ENCODE assay signal across 8 cellular contexts in the genomic region with DNA sequence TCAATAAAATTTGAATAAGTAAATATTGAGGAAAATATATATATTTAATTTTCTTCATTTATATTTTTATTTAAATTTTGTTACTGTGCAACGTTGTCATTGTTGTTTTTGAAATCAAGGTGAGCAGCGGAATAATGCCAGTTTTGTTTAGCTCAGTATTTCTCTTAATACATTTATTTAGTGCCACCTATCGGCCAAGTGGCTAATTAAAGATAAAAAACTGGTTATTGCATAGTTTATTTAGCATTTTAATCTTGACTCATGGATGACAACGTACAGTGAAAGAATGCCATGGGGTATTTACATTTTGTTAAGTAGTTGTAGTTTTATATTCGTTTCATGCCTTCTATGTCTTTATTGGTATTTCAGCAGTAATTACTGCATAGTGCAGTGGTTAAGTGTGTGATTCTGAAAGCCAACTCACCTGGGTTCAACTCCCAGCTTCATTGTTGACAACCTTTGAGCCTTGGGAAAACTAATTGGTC.
A peak's percentile ranks its signal among the peaks of the same experiment; 100 is the strongest.
DNase-seq lines count a peak whose midpoint lies in the region; ATAC-seq, FAIRE-seq and TF ChIP-seq lines count a peak whose summit lies in the region.

No MANE protein-coding gene starts in this region.

- no peaks in the 10 kb centered on the region for H3K9me3 ChIP-seq in WERI-Rb-1 (ENCODE audit: severe bottlenecking)

- H3K4me3 ChIP-seq in WERI-Rb-1 (ENCODE audit: low read depth, low read length), result no peak overlapping the region

- FAIRE-seq in islet of Langerhans (lab: Jason Lieb, UNC) (peak; percentile 99), urothelium cell line (lab: Jason Lieb, UNC) (no peak)

- H3K27me3 ChIP-seq in WERI-Rb-1 (ENCODE audit: insufficient read depth, low read depth, severe bottlenecking), result peaks cover 36% of the 10 kb centered on the region

- no peaks in the 10 kb centered on the region for H3K36me3 ChIP-seq in WERI-Rb-1

- TF ChIP-seq CTCF in GM12873 (IDR thresholded peaks at IDR 0.05; ENCODE audit: insufficient read depth, low read depth, low read length, missing control alignments), result peak; percentile 41
- 0 out of 2 replicates have a peak, but pooled peaks have one; percentile 24 for TF ChIP-seq CTCF in WERI-Rb-1 (IDR thresholded peaks at IDR 0.05; ENCODE audit: low read depth, low read length)

- H3K27ac ChIP-seq in WERI-Rb-1, result no peak overlapping the region

- DNase-seq in A172 (ENCODE audit: low spot score), result peak; percentile 65
- peak; percentile 29 for DNase-seq in NCI-H1092 treated with DMSO at 0.1 percent for 48 hours (lab: John Stamatoyannopoulos, UW)
- no peak for DNase-seq in WERI-Rb-1
- DNase-seq in urothelium cell line (ENCODE audit: low spot score), result no peak

- no peak for ATAC-seq in GM18498 (IDR thresholded peaks at IDR 0.05; ENCODE audit: unreplicated experiment)
- no peak for ATAC-seq in HG03460 (IDR thresholded peaks at IDR 0.05; ENCODE audit: unreplicated experiment)

Comparison
In these comparisons a context has a peak if more than half of its experiments do, and no peak if none do; other contexts are left out.
1. DNase-seq: peak in A172 (single experiment) and NCI-H1092 treated with DMSO at 0.1 percent for 48 hours (single experiment); none in WERI-Rb-1 (single experiment) and urothelium cell line (single experiment).